In the genomic region with DNA sequence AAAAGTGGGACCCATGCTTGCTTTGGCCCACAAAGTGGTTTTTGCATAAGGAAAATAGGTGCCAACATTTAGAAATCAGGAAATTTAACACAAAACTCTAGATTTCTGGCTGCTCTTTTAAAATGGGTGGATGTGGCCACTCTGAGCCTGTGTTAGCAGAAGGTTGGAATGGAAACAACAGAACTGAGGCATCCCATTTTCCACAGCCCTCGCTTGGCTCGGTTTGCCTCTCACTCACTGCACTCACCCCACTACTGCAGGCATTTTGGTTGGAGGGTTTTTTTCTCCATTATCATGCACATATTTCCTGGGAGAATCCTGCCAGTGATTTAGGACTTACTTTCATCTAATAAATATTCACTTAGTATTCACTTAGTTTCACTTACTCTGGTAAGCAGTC, we compare ENCODE assay signal across 28 cellular contexts.
"Had no signal": no experiment of that assay in that cellular context is flagged by ENCODE, and none has a peak within 500 bp of the region (broad histone marks: within the 10 kb centered on the region; RNA-seq: fewer than 3 reads in every experiment).

No MANE protein-coding gene starts in this region.

- H3K4me1 ChIP-seq: gastrocnemius medialis, neural progenitor cell, sigmoid colon, thyroid gland, upper lobe of left lung had no signal

- H3K9me3 ChIP-seq: thyroid gland had no signal

- H3K36me3 ChIP-seq: gastrocnemius medialis, neural progenitor cell, sigmoid colon, thyroid gland, upper lobe of left lung, WERI-Rb-1 had no signal

- H3K4me2 ChIP-seq: neural progenitor cell had no signal

- H2AFZ ChIP-seq: neural progenitor cell had no signal

- H3K9ac ChIP-seq: neural progenitor cell had no signal

- H3K27ac ChIP-seq: epithelial cell of prostate, gastrocnemius medialis, neural progenitor cell, sigmoid colon, SK-N-MC, thyroid gland, upper lobe of left lung, WERI-Rb-1 had no signal

- H3K4me3 ChIP-seq: gastrocnemius medialis, neural progenitor cell, sigmoid colon, SK-N-MC, thyroid gland, upper lobe of left lung had no signal

- ATAC-seq: activated CD4-positive, CD25-positive, alpha-beta regulatory T cell treated with anti-CD3 and anti-CD28 coated beads, Interleukin-2, amount 50 U/mL, for 24 hours; gastrocnemius medialis; left lobe of liver; naive thymus-derived CD4-positive, alpha-beta T cell; stimulated activated memory B cell treated with anti-CD40 and anti-IgM and Interleukin-4, amounts not matched to agents 10 μg/mL and 1 μg/mL and 100 μg/mL, for 72 hours; stimulated activated naive CD8-positive, alpha-beta T cell treated with anti-CD3 and anti-CD28 coated beads, Interleukin-15, amount 100 ng/mL, for 72 hours had no signal

- H3K27me3 ChIP-seq: gastrocnemius medialis, neural progenitor cell, sigmoid colon, thyroid gland, upper lobe of left lung had no signal

- DNase-seq: activated CD4-positive, alpha-beta T cell treated with anti-CD3 and anti-CD28 coated beads for 48 hours; activated CD4-positive, alpha-beta T cell treated with anti-CD3 and anti-CD28 coated beads, Interleukin-2, amount 50 U/mL, for 48 hours; activated CD8-positive, alpha-beta memory T cell treated with anti-CD3 and anti-CD28 coated beads, Interleukin-2, amount 50 U/mL, for 4 hours; activated gamma-delta T cell treated with Interleukin-2 at 50 U/mL for 16 hours; activated naive CD4-positive, alpha-beta T cell treated with anti-CD3 and anti-CD28 coated beads, Interleukin-2, amount 50 U/mL, for 16 hours; activated T-cell treated with anti-CD3 and anti-CD28 coated beads, Interleukin-2, amount 50 U/mL, for 24 hours; amygdala; effector CD8-positive, alpha-beta T cell; gastrocnemius medialis; midbrain; naive thymus-derived CD4-positive, alpha-beta T cell; SIG-M5; sigmoid colon; small intestine; stimulated activated CD4-positive, alpha-beta T cell treated with anti-CD3 and anti-CD28 coated beads, Interleukin-4, amount 100 ng/mL, for 4 hours; stimulated activated CD8-positive, alpha-beta memory T cell treated with anti-CD3 and anti-CD28 coated beads, Interleukin-4, amount 100 ng/mL, for 48 hours; stimulated activated naive CD8-positive, alpha-beta T cell treated with anti-CD3 and anti-CD28 coated beads, Interleukin-15, amount 100 ng/mL, for 72 hours; substantia nigra; T1000; thyroid gland; upper lobe of left lung; WERI-Rb-1 had no signal
